23 cellular contexts compared by ENCODE assay signal in genomic region chr7:66036788-66037187, GRCh38. TPM values are rescaled to one million over a fixed set of nuclear protein-coding genes. Genes with fewer than 3 reads are reported as not detected.
DNase-seq lines count a peak whose midpoint lies in the region; ATAC-seq and TF ChIP-seq lines count a peak whose summit lies in the region.
"Had no signal": no experiment of that assay in that cellular context is flagged by ENCODE, and none has a peak within 500 bp of the region (broad histone marks: within the 10 kb centered on the region; RNA-seq: fewer than 3 reads in every experiment).

No MANE protein-coding gene starts in this region.

- no peak overlapping the region for H3K27ac Mint-ChIP-seq in activated CD4-positive, alpha-beta T cell treated with anti-CD3 and anti-CD28 coated beads, Interleukin-2, amount 10 ng/mL, durations not matched to agents 7 days and 5 days
- H3K27ac Mint-ChIP-seq: CD4-positive, alpha-beta memory T cell had no signal

- ATAC-seq in IMR-90 (ENCODE audit: low read depth) (peak; percentile 47), left lobe of liver (peak; percentile 60), sciatic nerve (no peak), GM18517 (IDR thresholded peaks at IDR 0.05; ENCODE audit: unreplicated experiment) (no peak)
- ATAC-seq: A549 had no signal

- in situ Hi-C loops in IMR-90 (cut with MboI; ENCODE audit: low sequenced_read_pairs): no loop called here

- H3K27ac ChIP-seq in IMR-90 (ENCODE audit: insufficient read depth, low read length) (no peak overlapping the region), liver (ENCODE audit: low read depth in 1 of 2, low read length in 2 of 2) (peak overlapping the region; percentile 67 to 86)
- H3K27ac ChIP-seq: 22Rv1; A549; BLaER1 treated with 17β-estradiol and CSF1 and Interleukin-3, amounts not matched to agents 10 nM and 100 nM; GM23248 had no signal

- no peak overlapping the region for H3K14ac ChIP-seq in IMR-90 (replicated peaks; ENCODE audit: low read depth, low read length)

- H3K18ac ChIP-seq in IMR-90 (ENCODE audit: low read depth, low read length): no peak overlapping the region

- H3K9ac ChIP-seq in IMR-90 (ENCODE audit: low read depth, low read length) (no peak overlapping the region), liver (ENCODE audit: low read depth in 1 of 2, low read length in 2 of 2) (peak overlapping the region in 1 of 2 donors; percentile 2)
- H3K9ac ChIP-seq: BLaER1 treated with 17β-estradiol and CSF1 and Interleukin-3, amounts not matched to agents 10 nM and 100 nM; GM23248 had no signal

- no TSS peak for BruUV-seq in IMR-90 (replicated peaks; lab: Mats Ljungman, UMichigan)

- no peak overlapping the region for H3K56ac ChIP-seq in IMR-90 (ENCODE audit: extremely low read depth, insufficient read depth, low read length)

- TF ChIP-seq CTCF in IMR-90 (conservative IDR thresholded peaks at IDR 0.05; ENCODE audit: low read depth, low read length) (no peak), liver (IDR thresholded peaks at IDR 0.05; ENCODE audit: low read depth, low read length, missing input control) (no peak)

- CTCF ChIA-PET in IMR-90 (lab: Yijun Ruan, JAX): no interaction called here
- CTCF ChIA-PET in activated CD4-positive, alpha-beta T cell treated with anti-CD3 and anti-CD28 coated beads, Interleukin-2, amount 10 ng/mL, durations not matched to agents 7 days and 5 days (lab: Charles Lee): no interaction called here

- no peak overlapping the region for H3K4me3 ChIP-seq in IMR-90 (ENCODE audit: insufficient read depth, low read depth, low read length)
- H3K4me3 ChIP-seq in liver (ENCODE audit: low read depth in 1 of 3, low read length in 3 of 3): no peak overlapping the region
- H3K4me3 ChIP-seq: A549; BLaER1 treated with 17β-estradiol and CSF1 and Interleukin-3, amounts not matched to agents 10 nM and 100 nM; GM23248 had no signal

- H3K9me3 ChIP-seq in IMR-90 (ENCODE audit: control insufficient read depth, insufficient read depth, low read length) (no peaks in the 10 kb centered on the region), liver (ENCODE audit: control insufficient read depth in 4 of 4, low read length in 3 of 4) (no peaks in the 10 kb centered on the region)
- H3K9me3 ChIP-seq: A549; BE2C; BLaER1 treated with 17β-estradiol and CSF1 and Interleukin-3, amounts not matched to agents 10 nM and 100 nM had no signal

- H3K79me1 ChIP-seq in IMR-90 (ENCODE audit: low read depth in 1 of 2, low read length in 2 of 2): no peaks in the 10 kb centered on the region

- dilution Hi-C loops in IMR-90 (cut with HindIII; ENCODE audit: low sequenced_read_pairs, unreplicated experiment): no loop called here

- peaks cover 10% of the 10 kb centered on the region for H3K27me3 Mint-ChIP-seq in activated CD4-positive, alpha-beta T cell treated with anti-CD3 and anti-CD28 coated beads, Interleukin-2, amount 10 ng/mL, durations not matched to agents 7 days and 5 days

- no peak overlapping the region for H2BK20ac ChIP-seq in IMR-90 (ENCODE audit: low read depth, low read length)

- H3K36me3 Mint-ChIP-seq in activated CD4-positive, alpha-beta T cell treated with anti-CD3 and anti-CD28 coated beads, Interleukin-2, amount 10 ng/mL, durations not matched to agents 7 days and 5 days (ENCODE audit: low read depth): no peaks in the 10 kb centered on the region
- H3K36me3 Mint-ChIP-seq: CD4-positive, alpha-beta memory T cell had no signal

- no peaks in the 10 kb centered on the region for H4K20me1 ChIP-seq in IMR-90 (ENCODE audit: insufficient read depth, low read length)
- H4K20me1 ChIP-seq: BLaER1 treated with 17β-estradiol and CSF1 and Interleukin-3, amounts not matched to agents 10 nM and 100 nM had no signal

- H4K91ac ChIP-seq in IMR-90 (ENCODE audit: insufficient read depth, low read depth, low read length): no peak overlapping the region

- H3K23ac ChIP-seq in IMR-90 (ENCODE audit: low read depth, low read length): no peak overlapping the region

- no peaks in the 10 kb centered on the region; the same call in 1 of the 2 replicates for H3K4me1 ChIP-seq in IMR-90 (ENCODE audit: control insufficient read depth, insufficient read depth, low read length)
- H3K4me1 ChIP-seq in liver (ENCODE audit: control insufficient read depth in 4 of 4, insufficient read depth in 4 of 4, low read length in 3 of 4): peaks cover 9 to 47% (median 17%) of the 10 kb centered on the region in 4 donors

- H2BK5ac ChIP-seq in IMR-90 (ENCODE audit: low read depth, low read length, poor library complexity, severe bottlenecking): peak overlapping the region; percentile 36

- no peak overlapping the region for H2AFZ ChIP-seq in IMR-90 (replicated peaks; ENCODE audit: low read length, poor library complexity)
- H2AFZ ChIP-seq: GM23248 had no signal

- no peak overlapping the region for H2AK5ac ChIP-seq in IMR-90 (ENCODE audit: low read depth, low read length)

- no peak overlapping the region for H3K4me3 Mint-ChIP-seq in activated CD4-positive, alpha-beta T cell treated with anti-CD3 and anti-CD28 coated beads, Interleukin-2, amount 10 ng/mL, durations not matched to agents 7 days and 5 days
- H3K4me3 Mint-ChIP-seq: CD4-positive, alpha-beta memory T cell had no signal

- H3K27me3 ChIP-seq in IMR-90 (ENCODE audit: control insufficient read depth, insufficient read depth, low read length): no peaks in the 10 kb centered on the region
- H3K27me3 ChIP-seq in liver (ENCODE audit: control insufficient read depth in 4 of 4, insufficient read depth in 4 of 4, low read length in 3 of 4): no peaks in the 10 kb centered on the region
- H3K27me3 ChIP-seq: BE2C; BLaER1 treated with 17β-estradiol and CSF1 and Interleukin-3, amounts not matched to agents 10 nM and 100 nM had no signal

- DNase-seq in IMR-90 (no peak), left lobe of liver (ENCODE audit: low spot score) (peak; percentile 81), sciatic nerve (ENCODE audit: low spot score) (peak; percentile 0), 8988T (no peak), activated gamma-delta T cell treated with Interleukin-2 at 50 U/mL for 16 hours (no peak)
- no peak for DNase-seq in activated CD4-positive, alpha-beta T cell treated with anti-CD3 and anti-CD28 coated beads, Interleukin-2, amount 10 ng/mL, durations not matched to agents 7 days and 5 days
- DNase-seq: ACHN; AML-193; BE2C; Calu3; CD4-positive, alpha-beta memory T cell; COR-L47; DMS53; DMS79 treated with DMSO at 0.1 percent for 48 hours; GF-D8; GM23248; H7; HCEC 1CT had no signal

- H2AK9ac ChIP-seq in IMR-90 (replicated peaks; ENCODE audit: low read depth, low read length, poor library complexity): no peak overlapping the region

- no peak overlapping the region for H2BK120ac ChIP-seq in IMR-90 (ENCODE audit: low read depth, low read length)

- no peaks in the 10 kb centered on the region for H3K9me1 ChIP-seq in IMR-90 (ENCODE audit: insufficient read depth, low read length)

- no peaks in the 10 kb centered on the region for H3K9me3 Mint-ChIP-seq in activated CD4-positive, alpha-beta T cell treated with anti-CD3 and anti-CD28 coated beads, Interleukin-2, amount 10 ng/mL, durations not matched to agents 7 days and 5 days
- H3K9me3 Mint-ChIP-seq: CD4-positive, alpha-beta memory T cell had no signal

- no peaks in the 10 kb centered on the region for H3K4me1 Mint-ChIP-seq in activated CD4-positive, alpha-beta T cell treated with anti-CD3 and anti-CD28 coated beads, Interleukin-2, amount 10 ng/mL, durations not matched to agents 7 days and 5 days
- H3K4me1 Mint-ChIP-seq: CD4-positive, alpha-beta memory T cell had no signal

- intact Hi-C loops in IMR-90 (cut with micrococcal nuclease) (no loop called here), sciatic nerve (cut with DNase I) (no loop called here)

- H3K4ac ChIP-seq in IMR-90 (ENCODE audit: low read depth, low read length): no peak overlapping the region

- WGBS in IMR-90 (ENCODE audit: extremely low coverage in 2 of 2, insufficient read length in 1 of 2), 2 experiments: 80% methylated on average over 1 of the region's 7 CpGs; no CpG with 5 or more reads in 1 of the 2 experiments
- WGBS in liver: 36% methylated on average over 7 of the region's 7 CpGs

- POLR2A ChIA-PET in IMR-90 (lab: Charles Lee; ENCODE audit: unreplicated experiment): interaction anchor here (0.6 kb wide), 1 partner anchor 456 kb away, joined by 3 read pairs; no protein-coding TSS in a partner anchor
- POLR2A ChIA-PET in activated CD4-positive, alpha-beta T cell treated with anti-CD3 and anti-CD28 coated beads, Interleukin-2, amount 10 ng/mL, durations not matched to agents 7 days and 5 days (lab: Charles Lee): no interaction called here

- TF ChIP-seq POLR2A in IMR-90 (IDR thresholded peaks at IDR 0.05; ENCODE audit: low read depth, low read length): no peak

- no peak for TF ChIP-seq RAD21 in IMR-90 (IDR thresholded peaks at IDR 0.05; ENCODE audit: low read length)
- peak; percentile 48 to 58 for TF ChIP-seq RAD21 in liver (IDR thresholded peaks at IDR 0.05)

- no peak overlapping the region for H2BK15ac ChIP-seq in IMR-90 (ENCODE audit: low read depth, low read length)

- H4K8ac ChIP-seq in IMR-90 (ENCODE audit: low read depth in 2 of 2, low read length in 2 of 2): no peak overlapping the region

- H4K5ac ChIP-seq in IMR-90 (ENCODE audit: low read depth, low read length): no peak overlapping the region

- no peaks in the 10 kb centered on the region for H3K36me3 ChIP-seq in IMR-90 (ENCODE audit: control insufficient read depth, insufficient read depth, low read length)
- no peaks in the 10 kb centered on the region for H3K36me3 ChIP-seq in liver (ENCODE audit: control insufficient read depth in 4 of 4, insufficient read depth in 3 of 4, low read depth in 1 of 4, low read length in 3 of 4)
- H3K36me3 ChIP-seq: BE2C; BLaER1 treated with 17β-estradiol and CSF1 and Interleukin-3, amounts not matched to agents 10 nM and 100 nM had no signal

- H3K4me2 ChIP-seq in IMR-90 (ENCODE audit: low read depth, low read length): no peak overlapping the region
- H3K4me2 ChIP-seq: A549; BLaER1 treated with 17β-estradiol and CSF1 and Interleukin-3, amounts not matched to agents 10 nM and 100 nM had no signal

RNA-seq across cellular contexts. Expression of gene ASL, which starts 38.8 kb away (rescaled TPM):
- total RNA-seq in IMR-90 (2012; rRNA removed) (42.8 and 50.0 TPM in 2 replicates), left lobe of liver (386 TPM), liver (100 to 1,000 TPM in 1 of 2 donors, 10 to 100 TPM in 1; 60.3 to 272 TPM), sciatic nerve (25.7 TPM)
- polyA plus RNA-seq in IMR-90 (2012; rRNA removed) (49.0 and 49.7 TPM in 2 replicates), liver (100 to 1,000 TPM; 234 to 270 TPM)
- polyA plus RNA-seq in IMR-90 (2012; cell fraction: cytosol; rRNA removed): 41.3 and 45.5 TPM in 2 replicates
- polyA plus RNA-seq in IMR-90 (2012; cell fraction: nucleus; rRNA removed; ENCODE audit: low replicate concordance): 95.3 and 201 TPM in 2 replicates
- 10 to 100 TPM; 16.5 to 24.1 TPM for total RNA-seq in activated CD4-positive, alpha-beta T cell treated with anti-CD3 and anti-CD28 coated beads, Interleukin-2, amount 10 ng/mL, durations not matched to agents 7 days and 5 days

RNA-seq across cellular contexts. Expression of gene GUSB, which starts 54.8 kb away (rescaled TPM):
- 9.7 and 12.9 TPM in 2 replicates for total RNA-seq in IMR-90 (2012; rRNA removed)
- polyA plus RNA-seq in IMR-90 (2012; rRNA removed): 47.7 and 55.0 TPM in 2 replicates
- polyA plus RNA-seq in IMR-90 (2012; cell fraction: cytosol; rRNA removed): 54.2 and 71.8 TPM in 2 replicates
- polyA plus RNA-seq in IMR-90 (2012; cell fraction: nucleus; rRNA removed; ENCODE audit: low replicate concordance): 88.1 and 130 TPM in 2 replicates
- total RNA-seq in left lobe of liver: 64.2 TPM
- total RNA-seq in liver: 10 to 100 TPM; 45.2 to 45.7 TPM
- 10 to 100 TPM; 60.4 to 94.7 TPM for polyA plus RNA-seq in liver
- total RNA-seq in sciatic nerve: 46.6 TPM
- total RNA-seq in activated CD4-positive, alpha-beta T cell treated with anti-CD3 and anti-CD28 coated beads, Interleukin-2, amount 10 ng/mL, durations not matched to agents 7 days and 5 days: 10 to 100 TPM; 63.3 to 66.2 TPM

Comparison
In these comparisons a context has a peak if more than half of its experiments do, and no peak if none do; other contexts are left out.
1. ATAC-seq: peak in IMR-90 (single experiment) and left lobe of liver (single experiment); none in sciatic nerve (single experiment) and GM18517 (single experiment).
2. DNase-seq: peak in left lobe of liver (single experiment) and sciatic nerve (single experiment); none in IMR-90 (single experiment), activated CD4-positive, alpha-beta T cell treated with anti-CD3 and anti-CD28 coated beads, Interleukin-2, amount 10 ng/mL, durations not matched to agents 7 days and 5 days (single experiment), 8988T (single experiment) and activated gamma-delta T cell treated with Interleukin-2 at 50 U/mL for 16 hours (single experiment).